In the genomic region with DNA sequence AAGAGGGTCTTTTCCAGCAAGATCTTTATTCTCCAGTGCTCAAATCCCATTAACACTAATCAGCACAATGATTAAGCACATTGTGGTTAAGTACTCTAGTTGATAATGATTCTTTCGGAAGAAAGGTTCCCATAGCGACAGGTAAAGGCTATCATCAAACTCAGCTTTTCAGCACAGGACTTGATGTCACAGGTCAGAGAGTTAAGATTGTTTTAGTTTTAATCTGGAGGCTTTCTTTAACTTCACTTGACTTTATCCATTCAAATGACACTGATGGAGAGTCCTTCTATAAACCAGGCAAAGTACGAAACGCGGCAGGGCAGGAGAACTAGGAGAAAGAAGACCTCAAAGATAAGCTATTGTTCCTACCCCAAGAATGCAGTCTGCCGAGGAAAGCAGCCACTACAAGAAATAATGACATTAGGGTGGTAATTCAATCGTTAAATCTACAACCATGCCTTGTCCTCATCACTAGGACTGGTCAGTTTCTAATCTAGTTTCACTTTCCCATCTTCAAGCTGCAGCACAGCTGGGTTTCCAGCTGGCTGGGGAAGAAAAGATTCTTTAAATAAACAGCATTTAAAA, we compare ENCODE assay signal across 8 cellular contexts. TPM values are rescaled to one million over a fixed set of nuclear protein-coding genes. Genes with fewer than 3 reads are reported as not detected.
DNase-seq lines count a peak whose midpoint lies in the region; ATAC-seq, FAIRE-seq and TF ChIP-seq lines count a peak whose summit lies in the region.

No MANE protein-coding gene starts in this region.

- DNase-seq in GM19239 (ENCODE audit: insufficient read length, low spot score), result no peak
- DNase-seq in WERI-Rb-1, result no peak
- peak; percentile 36 for DNase-seq in left kidney (ENCODE audit: low read depth, low spot score)
- no peak for DNase-seq in SKM-1 (lab: John Stamatoyannopoulos, UW; ENCODE audit: unreplicated experiment)

- peak; percentile 94 for FAIRE-seq in GM19239 (lab: Jason Lieb, UNC)

- H3K36me3 ChIP-seq in ACC112 (ENCODE audit: insufficient read depth, low read length) (no peaks in the 10 kb centered on the region), WERI-Rb-1 (no peaks in the 10 kb centered on the region), urinary bladder (ENCODE audit: insufficient read depth) (no peaks in the 10 kb centered on the region)

- peaks cover 26% of the 10 kb centered on the region for H3K4me1 ChIP-seq in ACC112 (ENCODE audit: control insufficient read depth, insufficient read depth, low read length, unreplicated experiment)
- H3K4me1 ChIP-seq in urinary bladder (ENCODE audit: insufficient read depth), result no peaks in the 10 kb centered on the region

- H3K4me3 ChIP-seq in ACC112 (ENCODE audit: low read depth, low read length) (peak overlapping the region; percentile 75), WERI-Rb-1 (ENCODE audit: low read depth, low read length) (peak overlapping the region; percentile 36), urinary bladder (ENCODE audit: low read depth, low read length) (peak overlapping the region; percentile 50)

- TF ChIP-seq CTCF in WERI-Rb-1 (IDR thresholded peaks at IDR 0.05; ENCODE audit: low read depth, low read length), result no peak

- H3K27me3 ChIP-seq in ACC112 (ENCODE audit: insufficient read depth, low read length) (no peaks in the 10 kb centered on the region), WERI-Rb-1 (ENCODE audit: insufficient read depth, low read depth, severe bottlenecking) (no peaks in the 10 kb centered on the region)

- H3K27ac ChIP-seq in ACC112 (ENCODE audit: low read depth, low read length) (peak overlapping the region; percentile 49), WERI-Rb-1 (no peak overlapping the region), urinary bladder (ENCODE audit: low read depth) (peak overlapping the region; percentile 32)

- ATAC-seq in GM21717 (IDR thresholded peaks at IDR 0.05; ENCODE audit: unreplicated experiment), result no peak
- ATAC-seq in HG02870 (IDR thresholded peaks at IDR 0.05; ENCODE audit: unreplicated experiment), result no peak

- no peaks in the 10 kb centered on the region for H3K79me2 ChIP-seq in ACC112 (ENCODE audit: control insufficient read depth, insufficient read depth, low read length, unreplicated experiment)

- peak overlapping the region; percentile 99 for H2AFZ ChIP-seq in ACC112 (ENCODE audit: low read length, unreplicated experiment)

- WGBS in urinary bladder, result 15% methylated on average over 7 of the region's 7 CpGs

- no peaks in the 10 kb centered on the region for H3K9me3 ChIP-seq in WERI-Rb-1 (ENCODE audit: severe bottlenecking)

RNA-seq across cellular contexts. Expression of a gene that starts 4.6 kb away (rescaled TPM):
- 1.4 TPM for total RNA-seq in urinary bladder
- polyA plus RNA-seq in urinary bladder, result 5.1 TPM
